Comparison of ENCODE assay signal across 8 cellular contexts in the genomic region with DNA sequence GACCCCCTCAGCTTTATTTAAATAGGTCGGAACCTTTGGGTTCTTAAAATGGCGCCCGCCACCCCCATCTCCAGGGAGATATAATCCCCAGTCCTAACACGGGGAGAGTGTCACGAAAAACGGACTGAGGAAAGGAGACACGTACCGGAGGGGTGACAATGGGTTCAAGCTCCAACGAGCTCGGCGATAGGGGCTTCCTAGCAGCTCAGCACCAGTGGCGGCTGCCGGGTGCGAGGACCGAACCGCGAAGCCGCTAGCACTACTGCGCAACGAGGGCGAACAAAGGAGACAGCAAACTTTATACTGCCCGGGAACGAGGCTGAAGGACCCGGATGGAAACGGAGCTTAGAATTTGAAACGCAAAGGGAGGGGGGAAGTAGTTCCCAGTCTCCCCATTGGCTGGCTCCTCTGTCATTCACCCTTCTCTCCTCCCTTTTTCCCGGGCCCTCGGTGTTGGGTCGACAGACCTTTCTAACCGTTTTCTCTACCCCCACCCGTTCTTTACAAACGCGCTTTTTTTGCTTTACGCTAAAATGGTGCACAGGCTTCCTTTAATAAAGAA. TPM values are rescaled to one million over a fixed set of nuclear protein-coding genes. Genes with fewer than 3 reads are reported as not detected.
DNase-seq lines count a peak whose midpoint lies in the region; ATAC-seq lines count a peak whose summit lies in the region.

A gene (minus strand): TSS at position 274 of the 562 bp plus-strand sequence. CDS start 1,298 bp downstream, outside the sequence.

- no peaks in the 10 kb centered on the region for H3K9me3 Mint-ChIP-seq in activated CD4-positive, alpha-beta T cell treated with anti-CD3 and anti-CD28 coated beads for 36 hours (ENCODE audit: low read depth)

- peak within 1 kb of the TSS; percentile 100 for H3K27ac Mint-ChIP-seq in activated CD4-positive, alpha-beta T cell treated with anti-CD3 and anti-CD28 coated beads for 36 hours

- peak; percentile 97 for ATAC-seq in HG03442 (IDR thresholded peaks at IDR 0.05; ENCODE audit: unreplicated experiment)
- ATAC-seq in activated CD4-positive, alpha-beta T cell treated with anti-CD3 and anti-CD28 coated beads for 36 hours, result peak; percentile 93

- H3K27me3 ChIP-seq in layer of hippocampus (ENCODE audit: control insufficient read depth, insufficient read depth, low read length), result no peaks in the 10 kb centered on the region

- POLR2A ChIA-PET in activated CD4-positive, alpha-beta T cell treated with anti-CD3 and anti-CD28 coated beads for 36 hours (lab: Charles Lee), result interaction anchor here (0.5 to 1.2 kb wide), 9 partner anchors 10 to 382 kb away, joined by 3 to 8 read pairs (median 4); no protein-coding TSS in a partner anchor

- peak within 1 kb of the TSS; percentile 100 for H3K4me3 Mint-ChIP-seq in activated CD4-positive, alpha-beta T cell treated with anti-CD3 and anti-CD28 coated beads for 36 hours

- intact Hi-C loops in activated CD4-positive, alpha-beta T cell treated with anti-CD3 and anti-CD28 coated beads for 36 hours (cut with DNase I, micrococcal nuclease), result loop anchor here (1.0 to 2.0 kb wide), 5 partner anchors 28 to 383 kb away; a partner anchor contains a TSS

- H3K36me3 Mint-ChIP-seq in activated CD4-positive, alpha-beta T cell treated with anti-CD3 and anti-CD28 coated beads for 36 hours (ENCODE audit: low read depth), result peaks cover 38% of the 10 kb centered on the region

- CTCF ChIA-PET in activated CD4-positive, alpha-beta T cell treated with anti-CD3 and anti-CD28 coated beads for 36 hours (lab: Charles Lee), result interaction anchor here (1.0 kb wide), 1 partner anchor 10 kb away, joined by 4 read pairs; no protein-coding TSS in a partner anchor

- H3K27ac ChIP-seq in cingulate gyrus (ENCODE audit: low read depth, low read length) (peak within 1 kb of the TSS; percentile 91), layer of hippocampus (ENCODE audit: low read depth, low read length) (peak within 1 kb of the TSS; percentile 87)

- peaks cover 19% of the 10 kb centered on the region for H3K4me1 Mint-ChIP-seq in activated CD4-positive, alpha-beta T cell treated with anti-CD3 and anti-CD28 coated beads for 36 hours

- no peaks in the 10 kb centered on the region for H3K27me3 Mint-ChIP-seq in activated CD4-positive, alpha-beta T cell treated with anti-CD3 and anti-CD28 coated beads for 36 hours

- DNase-seq in Ammon's horn (ENCODE audit: low spot score) (peak; percentile 95), GM19238 (ENCODE audit: insufficient read length, low spot score) (peak; percentile 63), NCI-H524 (lab: John Stamatoyannopoulos, UW) (peak; percentile 93 to 97)
- DNase-seq in activated CD4-positive, alpha-beta T cell treated with anti-CD3 and anti-CD28 coated beads for 36 hours, result peak; percentile 92
- peak; percentile 71 to 85 for DNase-seq in stimulated activated CD4-positive, alpha-beta T cell treated with anti-CD3 and anti-CD28 coated beads, Interleukin-1b, Interleukin-23, amount 100 ng/mL, for 4 hours (ENCODE audit: low read depth in 2 of 2)

RNA-seq across cellular contexts. Expression of the gene that starts here (rescaled TPM):
- total RNA-seq in activated CD4-positive, alpha-beta T cell treated with anti-CD3 and anti-CD28 coated beads for 36 hours, result 100 to 1,000 TPM; 320 to 414 TPM

Comparison
In these comparisons a context has a peak if more than half of its experiments do, and no peak if none do; other contexts are left out.
1. Peak in every context shown above with its lines: DNase-seq, ATAC-seq and H3K27ac ChIP-seq.